In genomic region chr5:54024466-54024865, GRCh38 we compare ENCODE assay signal across 19 cellular contexts.
DNase-seq lines count a peak whose midpoint lies in the region; FAIRE-seq and TF ChIP-seq lines count a peak whose summit lies in the region.
"Had no signal": no experiment of that assay in that cellular context is flagged by ENCODE, and none has a peak within 500 bp of the region (broad histone marks: within the 10 kb centered on the region; RNA-seq: fewer than 3 reads in every experiment).

No MANE protein-coding gene starts in this region.

- FAIRE-seq in astrocyte (lab: Jason Lieb, UNC): peak; percentile 34
- FAIRE-seq in small intestine (lab: Jason Lieb, UNC): peak; percentile 5

- CTCF ChIA-PET in activated naive CD4-positive, alpha-beta T cell treated with anti-CD3 and anti-CD28 coated beads, Interleukin-2, amount 10 ng/mL, durations not matched to agents 7 days and 5 days (lab: Charles Lee): no interaction called here

- H3K27me3 Mint-ChIP-seq in astrocyte (ENCODE audit: low read depth, unreplicated experiment): no peaks in the 10 kb centered on the region
- no peaks in the 10 kb centered on the region for H3K27me3 Mint-ChIP-seq in activated naive CD4-positive, alpha-beta T cell treated with anti-CD3 and anti-CD28 coated beads, Interleukin-2, amount 10 ng/mL, durations not matched to agents 7 days and 5 days
- no peaks in the 10 kb centered on the region for H3K27me3 Mint-ChIP-seq in endothelial cell (ENCODE audit: unreplicated experiment)
- H3K27me3 Mint-ChIP-seq: activated CD4-positive, alpha-beta memory T cell treated with anti-CD3 and anti-CD28 coated beads for 36 hours; activated naive CD4-positive, alpha-beta T cell treated with anti-CD3 and anti-CD28 coated beads, Interleukin-2, amount 50 U/mL, for 24 hours; activated T-cell treated with anti-CD3 and anti-CD28 coated beads, Interleukin-2, amount 50 U/mL, for 24 hours; T-cell had no signal

- H3K36me3 ChIP-seq in GM23248 (ENCODE audit: low read depth): no peaks in the 10 kb centered on the region
- no peaks in the 10 kb centered on the region for H3K36me3 ChIP-seq in astrocyte (ENCODE audit: insufficient read depth, low read length)
- no peaks in the 10 kb centered on the region for H3K36me3 ChIP-seq in small intestine (ENCODE audit: control insufficient read depth in 2 of 2, insufficient read depth in 2 of 2, low read length in 2 of 2)
- H3K36me3 ChIP-seq: cardiac muscle cell had no signal

- H3K36me3 Mint-ChIP-seq in astrocyte (ENCODE audit: low read depth, unreplicated experiment) (peaks cover 3% of the 10 kb centered on the region), endothelial cell (ENCODE audit: low read depth, unreplicated experiment) (no peaks in the 10 kb centered on the region)
- peaks cover 1% of the 10 kb centered on the region for H3K36me3 Mint-ChIP-seq in activated naive CD4-positive, alpha-beta T cell treated with anti-CD3 and anti-CD28 coated beads, Interleukin-2, amount 10 ng/mL, durations not matched to agents 7 days and 5 days

- H3K27ac ChIP-seq in GM23248: no peak overlapping the region
- H3K27ac ChIP-seq in astrocyte (ENCODE audit: low read depth, low read length): no peak overlapping the region
- H3K27ac ChIP-seq in small intestine (ENCODE audit: low read depth in 1 of 2, low read length in 1 of 2): no peak overlapping the region
- H3K27ac ChIP-seq: psoas muscle had no signal

- H2AFZ ChIP-seq in GM23248 (no peak overlapping the region), astrocyte (ENCODE audit: low read depth, low read length) (no peak overlapping the region)

- no peak for TF ChIP-seq CTCF in astrocyte (IDR thresholded peaks at IDR 0.05; ENCODE audit: insufficient read depth, low read depth, low read length)
- TF ChIP-seq CTCF in endothelial cell (IDR thresholded peaks at IDR 0.05; ENCODE audit: unreplicated experiment): no peak

- no peaks in the 10 kb centered on the region for H3K27me3 ChIP-seq in GM23248 (replicated peaks; ENCODE audit: insufficient read depth)
- no peaks in the 10 kb centered on the region for H3K27me3 ChIP-seq in astrocyte (ENCODE audit: insufficient read depth, low read length)
- no peaks in the 10 kb centered on the region for H3K27me3 ChIP-seq in small intestine (ENCODE audit: control insufficient read depth in 2 of 2, insufficient read depth in 2 of 2, low read length in 2 of 2)
- H3K27me3 ChIP-seq: cardiac muscle cell had no signal

- H3K79me2 ChIP-seq in GM23248 (ENCODE audit: insufficient read depth) (no peaks in the 10 kb centered on the region), astrocyte (ENCODE audit: insufficient read depth, low read length) (no peaks in the 10 kb centered on the region)

- H3K4me2 ChIP-seq in GM23248 (ENCODE audit: unreplicated experiment): peak overlapping the region; percentile 27
- H3K4me2 ChIP-seq in astrocyte (ENCODE audit: low read length): no peak overlapping the region

- no peak overlapping the region for H3K9ac ChIP-seq in GM23248
- no peak overlapping the region for H3K9ac ChIP-seq in astrocyte (ENCODE audit: low read length)

- H3F3A ChIP-seq in GM23248 (ENCODE audit: insufficient read depth): peaks cover 6% of the 10 kb centered on the region; the same call in 1 of the 2 replicates

- H3K9me3 ChIP-seq in GM23248 (ENCODE audit: low read depth) (no peaks in the 10 kb centered on the region), astrocyte (ENCODE audit: insufficient read depth, low read depth, low read length) (no peaks in the 10 kb centered on the region), small intestine (ENCODE audit: control insufficient read depth, low read depth) (no peaks in the 10 kb centered on the region)
- H3K9me3 ChIP-seq: psoas muscle had no signal

- H3K9me3 Mint-ChIP-seq in astrocyte (ENCODE audit: unreplicated experiment) (no peaks in the 10 kb centered on the region), endothelial cell (ENCODE audit: unreplicated experiment) (no peaks in the 10 kb centered on the region)
- H3K9me3 Mint-ChIP-seq in activated naive CD4-positive, alpha-beta T cell treated with anti-CD3 and anti-CD28 coated beads, Interleukin-2, amount 10 ng/mL, durations not matched to agents 7 days and 5 days: no peaks in the 10 kb centered on the region
- H3K9me3 Mint-ChIP-seq: activated CD4-positive, alpha-beta memory T cell treated with anti-CD3 and anti-CD28 coated beads for 36 hours; activated naive CD4-positive, alpha-beta T cell treated with anti-CD3 and anti-CD28 coated beads, Interleukin-2, amount 50 U/mL, for 24 hours; activated T-cell treated with anti-CD3 and anti-CD28 coated beads, Interleukin-2, amount 50 U/mL, for 24 hours; CD14-positive monocyte; nephron; T-cell had no signal

- no peaks in the 10 kb centered on the region for H3K9me2 ChIP-seq in GM23248 (ENCODE audit: insufficient read depth)

- H3K4me3 Mint-ChIP-seq in astrocyte (ENCODE audit: unreplicated experiment) (no peak overlapping the region), endothelial cell (ENCODE audit: unreplicated experiment) (no peak overlapping the region)
- H3K4me3 Mint-ChIP-seq in activated naive CD4-positive, alpha-beta T cell treated with anti-CD3 and anti-CD28 coated beads, Interleukin-2, amount 10 ng/mL, durations not matched to agents 7 days and 5 days: no peak overlapping the region
- H3K4me3 Mint-ChIP-seq: activated CD4-positive, alpha-beta memory T cell treated with anti-CD3 and anti-CD28 coated beads for 36 hours; activated naive CD4-positive, alpha-beta T cell treated with anti-CD3 and anti-CD28 coated beads, Interleukin-2, amount 50 U/mL, for 24 hours; activated T-cell treated with anti-CD3 and anti-CD28 coated beads, Interleukin-2, amount 50 U/mL, for 24 hours; CD14-positive monocyte; nephron; T-cell had no signal

- H3K27ac Mint-ChIP-seq in astrocyte (ENCODE audit: unreplicated experiment) (no peak overlapping the region), endothelial cell (ENCODE audit: unreplicated experiment) (no peak overlapping the region)
- no peak overlapping the region for H3K27ac Mint-ChIP-seq in activated naive CD4-positive, alpha-beta T cell treated with anti-CD3 and anti-CD28 coated beads, Interleukin-2, amount 10 ng/mL, durations not matched to agents 7 days and 5 days
- H3K27ac Mint-ChIP-seq: activated CD4-positive, alpha-beta memory T cell treated with anti-CD3 and anti-CD28 coated beads for 36 hours; activated naive CD4-positive, alpha-beta T cell treated with anti-CD3 and anti-CD28 coated beads, Interleukin-2, amount 50 U/mL, for 24 hours; activated T-cell treated with anti-CD3 and anti-CD28 coated beads, Interleukin-2, amount 50 U/mL, for 24 hours; CD14-positive monocyte; nephron; T-cell had no signal

- no peak overlapping the region for H3K4me3 ChIP-seq in GM23248
- H3K4me3 ChIP-seq in astrocyte (ENCODE audit: insufficient read depth, low read depth, low read length): no peak overlapping the region
- no peak overlapping the region for H3K4me3 ChIP-seq in small intestine (ENCODE audit: low read depth in 1 of 2, low read length in 2 of 2)
- H3K4me3 ChIP-seq: cardiac muscle cell, psoas muscle had no signal

- H3K4me1 Mint-ChIP-seq in astrocyte (ENCODE audit: low read depth, unreplicated experiment) (peaks cover 16% of the 10 kb centered on the region), endothelial cell (ENCODE audit: unreplicated experiment) (peaks cover 18% of the 10 kb centered on the region)
- peaks cover 29% of the 10 kb centered on the region for H3K4me1 Mint-ChIP-seq in activated naive CD4-positive, alpha-beta T cell treated with anti-CD3 and anti-CD28 coated beads, Interleukin-2, amount 10 ng/mL, durations not matched to agents 7 days and 5 days
- H3K4me1 Mint-ChIP-seq: nephron had no signal

- WGBS in GM23248 (ENCODE audit: low coverage in 1 of 2, low lambda C conversion rate in 2 of 2, missing lambda C conversion rate in 2 of 2), 2 experiments: 46 to 58% methylated on average over 1 of the region's 1 CpG
- WGBS in small intestine, 3 donors: 75 to 91% (median 90%) methylated on average over 1 of the region's 1 CpG

- H4K20me1 ChIP-seq in GM23248 (ENCODE audit: insufficient read depth): no peaks in the 10 kb centered on the region
- no peaks in the 10 kb centered on the region for H4K20me1 ChIP-seq in astrocyte (ENCODE audit: insufficient read depth, low read length)

- in situ Hi-C loops in GM23248 (cut with MboI): no loop called here

- peak; percentile 69 for DNase-seq in GM23248
- DNase-seq in astrocyte (ENCODE audit: low read depth): peak; percentile 12
- DNase-seq in fibroblast of peridontal ligament (ENCODE audit: extremely low read depth): peak; percentile 75
- DNase-seq in small intestine: no peak
- no peak for DNase-seq in activated naive CD4-positive, alpha-beta T cell treated with anti-CD3 and anti-CD28 coated beads, Interleukin-2, amount 10 ng/mL, durations not matched to agents 7 days and 5 days
- DNase-seq in endothelial cell (ENCODE audit: low spot score): no peak
- no peak for DNase-seq in NOMO-1 treated with dmso at 0.1 percent for 144 hours (lab: John Stamatoyannopoulos, UW; ENCODE audit: unreplicated experiment)
- DNase-seq: activated CD4-positive, alpha-beta memory T cell treated with anti-CD3 and anti-CD28 coated beads for 36 hours; activated T-cell treated with anti-CD3 and anti-CD28 coated beads, Interleukin-2, amount 50 U/mL, for 24 hours; DMS 273 treated with DMSO at 0.1 percent for 48 hours; effector CD4-positive, alpha-beta T cell; NCI-H2081; NCI-H510A; psoas muscle; T-cell had no signal

- H3K4me1 ChIP-seq in GM23248 (ENCODE audit: insufficient read depth): peaks cover 31% of the 10 kb centered on the region
- no peaks in the 10 kb centered on the region for H3K4me1 ChIP-seq in astrocyte (ENCODE audit: insufficient read depth, low read length)
- H3K4me1 ChIP-seq in small intestine (ENCODE audit: control insufficient read depth in 2 of 2, insufficient read depth in 1 of 2, low read depth in 1 of 2, low read length in 1 of 2): peaks cover 2 to 4% of the 10 kb centered on the region in 2 donors
- H3K4me1 ChIP-seq: psoas muscle had no signal

Comparison
In these comparisons a context has a peak if more than half of its experiments do, and no peak if none do; other contexts are left out.
1. DNase-seq: peak in GM23248 (single experiment), astrocyte (single experiment) and fibroblast of peridontal ligament (single experiment); none in small intestine (single experiment), activated naive CD4-positive, alpha-beta T cell treated with anti-CD3 and anti-CD28 coated beads, Interleukin-2, amount 10 ng/mL, durations not matched to agents 7 days and 5 days (single experiment), endothelial cell (single experiment) and NOMO-1 treated with dmso at 0.1 percent for 144 hours (single experiment).